ENCODE assay signal across 10 cellular contexts in the genomic region with DNA sequence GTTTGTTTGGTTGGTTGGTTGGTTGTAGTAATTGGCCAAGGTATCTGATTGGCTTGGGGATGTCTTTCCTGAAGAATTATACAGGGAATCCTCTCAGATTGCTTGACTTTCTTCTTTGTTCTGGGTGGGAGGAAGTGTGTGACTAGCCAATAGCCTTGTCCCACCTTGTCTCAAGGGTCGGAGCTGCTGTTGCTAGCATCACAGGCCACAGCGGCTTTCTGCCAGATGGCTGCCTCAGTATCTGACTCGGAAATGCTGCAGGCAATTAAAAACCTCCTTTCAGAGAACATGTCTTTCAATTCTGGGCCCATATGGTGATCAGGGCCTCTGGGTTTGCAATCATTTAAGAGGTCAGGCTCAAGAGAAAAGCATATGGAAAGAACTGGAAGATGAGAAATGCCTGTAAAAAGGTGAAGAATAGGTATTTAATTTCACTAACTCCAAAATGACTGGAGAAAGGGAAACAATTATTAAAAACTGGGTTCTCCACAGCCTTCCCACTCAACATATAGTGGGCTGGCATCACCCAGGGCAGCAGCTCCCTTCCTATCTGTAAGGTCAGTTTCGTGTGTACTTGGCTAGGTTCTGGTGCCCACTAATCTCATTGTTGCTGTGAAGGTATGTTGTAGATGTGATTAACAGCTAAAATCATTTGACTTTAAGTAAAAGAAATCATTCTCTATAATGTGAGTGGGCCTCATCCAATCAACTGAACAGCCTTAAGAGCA.
DNase-seq lines count a peak whose midpoint lies in the region; ATAC-seq and TF ChIP-seq lines count a peak whose summit lies in the region.
"Had no signal": no experiment of that assay in that cellular context is flagged by ENCODE, and none has a peak within 500 bp of the region (broad histone marks: within the 10 kb centered on the region; RNA-seq: fewer than 3 reads in every experiment).

No MANE protein-coding gene starts in this region.

- H3K4me3 ChIP-seq in HFF-Myc (replicated peaks; ENCODE audit: low read depth, low read length) (no peak overlapping the region), OCI-LY1 (ENCODE audit: low read depth, low read length, poor library complexity, severe bottlenecking) (no peak overlapping the region)
- no peak overlapping the region for H3K4me3 ChIP-seq in effector memory CD4-positive, alpha-beta T cell (ENCODE audit: insufficient read depth, low read depth, low read length, poor library complexity, severe bottlenecking)
- H3K4me3 ChIP-seq: skin epidermis had no signal

- H3K36me3 ChIP-seq in OCI-LY1 (ENCODE audit: insufficient read depth, low read length), result no peaks in the 10 kb centered on the region
- H3K36me3 ChIP-seq in effector memory CD4-positive, alpha-beta T cell (ENCODE audit: control insufficient read depth, insufficient read depth, low read length), result no peaks in the 10 kb centered on the region
- H3K36me3 ChIP-seq: brain microvascular endothelial cell had no signal

- H3K9me3 ChIP-seq in OCI-LY1 (ENCODE audit: low read length), result no peaks in the 10 kb centered on the region
- H3K9me3 ChIP-seq in effector memory CD4-positive, alpha-beta T cell (ENCODE audit: control insufficient read depth, low read length), result no peaks in the 10 kb centered on the region

- peaks cover 75% of the 10 kb centered on the region for H3K79me2 ChIP-seq in OCI-LY1 (ENCODE audit: insufficient read depth, low read length)

- H3K9ac ChIP-seq in OCI-LY1 (ENCODE audit: low read length), result peak overlapping the region; percentile 3; the same call in 1 of the 2 replicates

- ATAC-seq in HG02610 (IDR thresholded peaks at IDR 0.05; ENCODE audit: unreplicated experiment), result no peak
- ATAC-seq in GM18498 (IDR thresholded peaks at IDR 0.05; ENCODE audit: unreplicated experiment), result no peak

- peaks cover 100% of the 10 kb centered on the region for H3K4me1 ChIP-seq in OCI-LY1 (ENCODE audit: insufficient read depth, low read length, severe bottlenecking)
- peaks cover 91% of the 10 kb centered on the region for H3K4me1 ChIP-seq in effector memory CD4-positive, alpha-beta T cell (ENCODE audit: control insufficient read depth, insufficient read depth, low read length, poor library complexity, severe bottlenecking)

- no peak overlapping the region for H2AFZ ChIP-seq in OCI-LY1 (ENCODE audit: low read length)

- DNase-seq in HFF-Myc (ENCODE audit: extremely low read depth, low read depth) (peak; percentile 39), retina (peak; percentile 40), superior temporal gyrus (ENCODE audit: extremely low spot score) (no peak)
- no peak for DNase-seq in effector memory CD4-positive, alpha-beta T cell
- DNase-seq: brain microvascular endothelial cell, DMS153 had no signal

- H3K27me3 ChIP-seq in OCI-LY1 (ENCODE audit: insufficient read depth, low read length), result no peaks in the 10 kb centered on the region
- H3K27me3 ChIP-seq in effector memory CD4-positive, alpha-beta T cell (replicated peaks; ENCODE audit: control insufficient read depth, insufficient read depth, low read length, poor library complexity, severe bottlenecking), result no peaks in the 10 kb centered on the region
- H3K27me3 ChIP-seq: brain microvascular endothelial cell had no signal

- H3K27ac ChIP-seq in OCI-LY1 (ENCODE audit: low read depth, low read length, poor library complexity, severe bottlenecking), result peak overlapping the region; percentile 37
- H3K27ac ChIP-seq in effector memory CD4-positive, alpha-beta T cell (ENCODE audit: insufficient read depth, low read length, poor library complexity, severe bottlenecking), result peak overlapping the region; percentile 24
- H3K27ac ChIP-seq: brain microvascular endothelial cell had no signal

- peak overlapping the region; percentile 12 for H3K4me2 ChIP-seq in OCI-LY1 (ENCODE audit: low read length)

- H3K9me2 ChIP-seq in OCI-LY1 (ENCODE audit: low read depth, low read length), result no peaks in the 10 kb centered on the region

- TF ChIP-seq CTCF in HFF-Myc (IDR thresholded peaks at IDR 0.05; ENCODE audit: low read depth, low read length, missing control alignments), result no peak
- TF ChIP-seq CTCF in OCI-LY1 (IDR thresholded peaks at IDR 0.05; ENCODE audit: low read length), result no peak

- H3F3A ChIP-seq in OCI-LY1 (ENCODE audit: insufficient read depth, low read length), result no peaks in the 10 kb centered on the region

- no peaks in the 10 kb centered on the region for H4K20me1 ChIP-seq in OCI-LY1 (ENCODE audit: insufficient read depth, low read length)

Comparison
In these comparisons a context has a peak if more than half of its experiments do, and no peak if none do; other contexts are left out.
1. DNase-seq: peak in HFF-Myc (single experiment) and retina (single experiment); none in effector memory CD4-positive, alpha-beta T cell (0 of 3) and superior temporal gyrus (single experiment).